ENCODE assay signal across 13 cellular contexts in the genomic region with DNA sequence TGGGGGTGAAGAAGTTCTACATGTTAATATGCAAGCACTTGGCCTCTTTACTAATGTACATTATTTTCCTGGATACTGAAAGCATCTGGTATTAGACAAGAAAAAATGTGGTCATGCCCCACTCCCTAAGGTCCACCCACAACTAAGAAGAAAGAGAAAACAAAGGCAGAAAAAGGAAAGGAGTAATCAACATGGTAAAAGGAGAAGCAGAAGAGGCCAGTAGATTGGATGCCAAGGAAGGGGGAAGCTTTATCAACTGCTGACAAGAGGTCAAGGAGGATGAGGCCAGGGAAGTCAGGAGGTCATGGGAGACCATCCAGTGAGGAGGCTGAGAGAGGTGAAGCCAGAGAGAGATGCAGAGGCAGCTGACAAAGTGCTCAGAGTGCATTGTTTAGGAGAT.
DNase-seq lines count a peak whose midpoint lies in the region; ATAC-seq and TF ChIP-seq lines count a peak whose summit lies in the region.
"Had no signal": no experiment of that assay in that cellular context is flagged by ENCODE, and none has a peak within 500 bp of the region (broad histone marks: within the 10 kb centered on the region; RNA-seq: fewer than 3 reads in every experiment).

No MANE protein-coding gene starts in this region.

- H3K23ac ChIP-seq in trophoblast cell (ENCODE audit: low read length): no peak overlapping the region

- peaks cover 19% of the 10 kb centered on the region for H3K4me1 ChIP-seq in CD8-positive, alpha-beta T cell (ENCODE audit: insufficient read depth, low read length)
- H3K4me1 ChIP-seq in trophoblast cell (ENCODE audit: control insufficient read depth in 1 of 2, insufficient read depth in 2 of 2, low read length in 2 of 2): peaks cover 6 to 9% of the 10 kb centered on the region in 2 experiments

- no peak overlapping the region for H4K91ac ChIP-seq in trophoblast cell (ENCODE audit: low read depth, low read length)

- H2BK12ac ChIP-seq in trophoblast cell (ENCODE audit: low read length): peak overlapping the region; percentile 69

- H3K27me3 Mint-ChIP-seq in CD8-positive, alpha-beta T cell (ENCODE audit: low read depth): no peaks in the 10 kb centered on the region
- no peaks in the 10 kb centered on the region for H3K27me3 Mint-ChIP-seq in chondrocyte (ENCODE audit: low read depth)
- H3K27me3 Mint-ChIP-seq: activated CD8-positive, alpha-beta T cell treated with anti-CD3 and anti-CD28 coated beads for 36 hours; stimulated activated naive CD8-positive, alpha-beta T cell treated with anti-CD3 and anti-CD28 coated beads, Interleukin-15, amount 100 ng/mL, for 72 hours had no signal

- no peak for TF ChIP-seq CTCF in CD8-positive, alpha-beta T cell (IDR thresholded peaks at IDR 0.05)
- no peak for TF ChIP-seq CTCF in chondrocyte (IDR thresholded peaks at IDR 0.05)

- peak overlapping the region; percentile 79 for H2AK5ac ChIP-seq in trophoblast cell (ENCODE audit: low read length)

- no peak overlapping the region for H2AFZ ChIP-seq in trophoblast cell (ENCODE audit: insufficient read depth, low read length, poor library complexity)

- H3K27me3 ChIP-seq in CD8-positive, alpha-beta T cell (ENCODE audit: insufficient read depth, low read length): no peaks in the 10 kb centered on the region
- H3K27me3 ChIP-seq in trophoblast cell (ENCODE audit: insufficient read depth, low read length): no peaks in the 10 kb centered on the region

- no peak for ATAC-seq in CD8-positive, alpha-beta T cell
- ATAC-seq in GM18498 (IDR thresholded peaks at IDR 0.05; ENCODE audit: unreplicated experiment) (no peak), HG03460 (IDR thresholded peaks at IDR 0.05; ENCODE audit: unreplicated experiment) (no peak)

- no peak overlapping the region for H3K4ac ChIP-seq in trophoblast cell (ENCODE audit: low read depth, low read length)

- no peaks in the 10 kb centered on the region for H3K9me3 Mint-ChIP-seq in CD8-positive, alpha-beta T cell
- H3K9me3 Mint-ChIP-seq in chondrocyte (ENCODE audit: low read depth): no peaks in the 10 kb centered on the region
- H3K9me3 Mint-ChIP-seq: activated CD8-positive, alpha-beta T cell treated with anti-CD3 and anti-CD28 coated beads for 36 hours; stimulated activated naive CD8-positive, alpha-beta T cell treated with anti-CD3 and anti-CD28 coated beads, Interleukin-15, amount 100 ng/mL, for 72 hours had no signal

- peaks cover 13% of the 10 kb centered on the region for H3K79me1 ChIP-seq in trophoblast cell (ENCODE audit: low read length)

- H3K36me3 Mint-ChIP-seq in CD8-positive, alpha-beta T cell: no peaks in the 10 kb centered on the region
- no peaks in the 10 kb centered on the region for H3K36me3 Mint-ChIP-seq in chondrocyte (ENCODE audit: low read depth)

- DNase-seq in CD8-positive, alpha-beta T cell: no peak
- DNase-seq in MV-4-11 (lab: John Stamatoyannopoulos, UW) (peak; percentile 45), chondrocyte (ENCODE audit: low spot score) (no peak), trophoblast cell (peak in 1 of 2 donors; percentile 46)
- no peak for DNase-seq in stimulated activated CD4-positive, alpha-beta T cell treated with anti-CD3 and anti-CD28 coated beads, Interleukin-4, amount 100 ng/mL, for 1 hour
- DNase-seq: activated gamma-delta T cell, Calu3, NCI-H1417, NCI-H510A treated with DMSO at 0.1 percent for 48 hours had no signal

- H2BK120ac ChIP-seq in trophoblast cell (ENCODE audit: insufficient read depth, low read length, poor library complexity): no peak overlapping the region

- no peaks in the 10 kb centered on the region for H3K9me3 ChIP-seq in CD8-positive, alpha-beta T cell (ENCODE audit: low read length)
- no peaks in the 10 kb centered on the region for H3K9me3 ChIP-seq in trophoblast cell (ENCODE audit: insufficient read depth, low read depth, low read length)

- POLR2A ChIA-PET in CD8-positive, alpha-beta T cell (lab: Charles Lee): interaction anchor here (0.6 to 1.1 kb wide), 5 partner anchors 98 to 407 kb away, joined by 3 to 5 read pairs (median 3); no protein-coding TSS in a partner anchor

- peak overlapping the region; percentile 58 for H3K27ac Mint-ChIP-seq in CD8-positive, alpha-beta T cell
- H3K27ac Mint-ChIP-seq in chondrocyte (ENCODE audit: unreplicated experiment): peak overlapping the region; percentile 37
- H3K27ac Mint-ChIP-seq: activated CD8-positive, alpha-beta T cell treated with anti-CD3 and anti-CD28 coated beads for 36 hours had no signal

- H3K18ac ChIP-seq in trophoblast cell (ENCODE audit: low read length): no peak overlapping the region

- H4K8ac ChIP-seq in trophoblast cell (ENCODE audit: low read depth, low read length): no peak overlapping the region

- H3K14ac ChIP-seq in trophoblast cell (ENCODE audit: low read length): no peak overlapping the region

- H3K27ac ChIP-seq in CD8-positive, alpha-beta T cell (ENCODE audit: low read depth, low read length): no peak overlapping the region
- no peak overlapping the region for H3K27ac ChIP-seq in trophoblast cell (ENCODE audit: low read depth, low read length)

- no peak overlapping the region for H3K4me3 ChIP-seq in CD8-positive, alpha-beta T cell (ENCODE audit: low read depth, low read length)
- no peak overlapping the region for H3K4me3 ChIP-seq in trophoblast cell (ENCODE audit: low read depth, low read length)

- H3K4me2 ChIP-seq in trophoblast cell (ENCODE audit: low read length): no peak overlapping the region

- H3K79me2 ChIP-seq in trophoblast cell (ENCODE audit: control insufficient read depth, insufficient read depth, low read length, poor library complexity): no peaks in the 10 kb centered on the region

- intact Hi-C loops in CD8-positive, alpha-beta T cell (cut with DNase I, micrococcal nuclease): loop anchor here in 1 of 2 experiments (10.0 kb wide), 2 partner anchors 125 to 375 kb away; no protein-coding TSS in a partner anchor

- CTCF ChIA-PET in CD8-positive, alpha-beta T cell (lab: Charles Lee): interaction anchor here (0.6 to 3.7 kb wide), 11 partner anchors 9 to 407 kb away, joined by 3 to 38 read pairs (median 4); no protein-coding TSS in a partner anchor

- peak overlapping the region; percentile 39 for H2BK5ac ChIP-seq in trophoblast cell (ENCODE audit: low read depth, low read length, poor library complexity)

- H3K9ac ChIP-seq in trophoblast cell (ENCODE audit: low read length): no peak overlapping the region

- no peak overlapping the region for H3K4me3 Mint-ChIP-seq in CD8-positive, alpha-beta T cell
- H3K4me3 Mint-ChIP-seq in chondrocyte (ENCODE audit: unreplicated experiment): no peak overlapping the region
- H3K4me3 Mint-ChIP-seq: activated CD8-positive, alpha-beta T cell treated with anti-CD3 and anti-CD28 coated beads for 36 hours; stimulated activated naive CD8-positive, alpha-beta T cell treated with anti-CD3 and anti-CD28 coated beads, Interleukin-15, amount 100 ng/mL, for 72 hours had no signal

- no peak overlapping the region for H4K12ac ChIP-seq in trophoblast cell (ENCODE audit: low read depth, low read length)

- H3K36me3 ChIP-seq in CD8-positive, alpha-beta T cell (ENCODE audit: insufficient read depth, low read length): no peaks in the 10 kb centered on the region
- H3K36me3 ChIP-seq in trophoblast cell (ENCODE audit: control insufficient read depth in 1 of 2, insufficient read depth in 2 of 2, low read length in 2 of 2): no peaks in the 10 kb centered on the region

- H3K4me1 Mint-ChIP-seq in CD8-positive, alpha-beta T cell (ENCODE audit: low read depth): peaks cover 32% of the 10 kb centered on the region
- peaks cover 6% of the 10 kb centered on the region for H3K4me1 Mint-ChIP-seq in chondrocyte (ENCODE audit: low read depth)
